ENCODE assay signal across 2 cellular contexts in genomic region chr2:98474979-98475632, GRCh38.
TF ChIP-seq lines count a peak whose summit lies in the region.

No MANE protein-coding gene starts in this region.

TF ChIP-seq in GM23338, 12 proteins besides CTCF, POLR2A, EP300 and RAD21:
- TF ChIP-seq ZNF114 (CRISPR knock-in tag; IDR thresholded peaks at IDR 0.05) = no peak
- TF ChIP-seq EZH2 (IDR thresholded peaks at IDR 0.05; ENCODE audit: low read depth, unreplicated experiment) = no peak
- TF ChIP-seq REST (IDR thresholded peaks at IDR 0.05; ENCODE audit: unreplicated experiment) = no peak
- no peak for TF ChIP-seq POLR2AphosphoS5 (IDR thresholded peaks at IDR 0.05; ENCODE audit: low read depth)
- no peak for TF ChIP-seq ZNF331 (CRISPR knock-in tag; IDR thresholded peaks at IDR 0.05; ENCODE audit: low read depth)
- no peak for TF ChIP-seq EZH2phosphoT487 (IDR thresholded peaks at IDR 0.05; ENCODE audit: unreplicated experiment)
- TF ChIP-seq ZNF462 (CRISPR knock-in tag; IDR thresholded peaks at IDR 0.05) = no peak
- no peak for TF ChIP-seq STAT1 (IDR thresholded peaks at IDR 0.05; ENCODE audit: unreplicated experiment)
- TF ChIP-seq ETS1 (IDR thresholded peaks at IDR 0.05) = no peak
- TF ChIP-seq CREB1 (CRISPR knock-in tag; IDR thresholded peaks at IDR 0.05; ENCODE audit: low read depth) = no peak
- no peak for TF ChIP-seq NANOG (IDR thresholded peaks at IDR 0.05; ENCODE audit: borderline replicate concordance)
- TF ChIP-seq JUNB (IDR thresholded peaks at IDR 0.05; ENCODE audit: unreplicated experiment) = no peak

TF ChIP-seq in H1, 55 proteins besides CTCF, POLR2A, EP300 and RAD21:
- TF ChIP-seq TAF1 (IDR thresholded peaks at IDR 0.05; ENCODE audit: low read depth, low read length) (no peak), CEBPB (IDR thresholded peaks at IDR 0.05; ENCODE audit: low read depth, low read length) (no peak), BACH1 (IDR thresholded peaks at IDR 0.05; ENCODE audit: low read length) (no peak), SP4 (IDR thresholded peaks at IDR 0.05; ENCODE audit: low read length) (no peak), NANOG (IDR thresholded peaks at IDR 0.05; ENCODE audit: insufficient read depth, low read depth, low read length, poor library complexity, severe bottlenecking) (no peak), FOSL1 (IDR thresholded peaks at IDR 0.05; ENCODE audit: insufficient read depth, low read depth, low read length) (no peak), ATF3 (IDR thresholded peaks at IDR 0.05; ENCODE audit: insufficient read depth, low read depth, low read length) (no peak), GABPA (IDR thresholded peaks at IDR 0.05; ENCODE audit: borderline replicate concordance, insufficient read depth, low read length) (no peak), CHD1 (IDR thresholded peaks at IDR 0.05; ENCODE audit: low read depth, low read length) (no peak), CREB1 (IDR thresholded peaks at IDR 0.05) (no peak), CBX5 (IDR thresholded peaks at IDR 0.05; ENCODE audit: low read depth, low read length) (no peak), ZNF274 (IDR thresholded peaks at IDR 0.05; ENCODE audit: borderline replicate concordance, extremely low read depth, low read length) (no peak), SAP30 (IDR thresholded peaks at IDR 0.05; ENCODE audit: insufficient read depth, insufficient replicate concordance, low read length) (no peak), CBX8 (IDR thresholded peaks at IDR 0.05; ENCODE audit: borderline replicate concordance, low read depth, low read length) (no peak), TCF12 (IDR thresholded peaks at IDR 0.05; ENCODE audit: low read depth, low read length) (no peak), EGR1 (IDR thresholded peaks at IDR 0.05; ENCODE audit: borderline replicate concordance, low read depth, low read length) (no peak)
